2 cellular contexts compared by ENCODE assay signal in genomic region chr9:20357207-20357503, GRCh38.
TF ChIP-seq lines count a peak whose summit lies in the region.

No MANE protein-coding gene starts in this region.

TF ChIP-seq in GM23338, 12 proteins besides CTCF, POLR2A, EP300 and RAD21 (continued from another document):
- TF ChIP-seq ETS1 (IDR thresholded peaks at IDR 0.05) (no peak), ZNF462 (CRISPR knock-in tag; IDR thresholded peaks at IDR 0.05) (no peak)

TF ChIP-seq in SK-N-SH treated with all-trans-retinoic acid at 6 μM for 48 hours, 23 proteins besides CTCF, POLR2A, EP300 and RAD21 (continued from another document):
- no peak for TF ChIP-seq ZNF70 (CRISPR knock-in tag; IDR thresholded peaks at IDR 0.05)
- no peak for TF ChIP-seq RARB (CRISPR knock-in tag; IDR thresholded peaks at IDR 0.05)
- TF ChIP-seq TOX (CRISPR knock-in tag; IDR thresholded peaks at IDR 0.05; ENCODE audit: borderline replicate concordance) = no peak
- TF ChIP-seq ESRRG (CRISPR knock-in tag; IDR thresholded peaks at IDR 0.05) = no peak
- no peak for TF ChIP-seq CREB5 (CRISPR knock-in tag; IDR thresholded peaks at IDR 0.05; ENCODE audit: low read depth)
- TF ChIP-seq PPARA (CRISPR knock-in tag; IDR thresholded peaks at IDR 0.05; ENCODE audit: borderline replicate concordance) = no peak
